In the genomic region with DNA sequence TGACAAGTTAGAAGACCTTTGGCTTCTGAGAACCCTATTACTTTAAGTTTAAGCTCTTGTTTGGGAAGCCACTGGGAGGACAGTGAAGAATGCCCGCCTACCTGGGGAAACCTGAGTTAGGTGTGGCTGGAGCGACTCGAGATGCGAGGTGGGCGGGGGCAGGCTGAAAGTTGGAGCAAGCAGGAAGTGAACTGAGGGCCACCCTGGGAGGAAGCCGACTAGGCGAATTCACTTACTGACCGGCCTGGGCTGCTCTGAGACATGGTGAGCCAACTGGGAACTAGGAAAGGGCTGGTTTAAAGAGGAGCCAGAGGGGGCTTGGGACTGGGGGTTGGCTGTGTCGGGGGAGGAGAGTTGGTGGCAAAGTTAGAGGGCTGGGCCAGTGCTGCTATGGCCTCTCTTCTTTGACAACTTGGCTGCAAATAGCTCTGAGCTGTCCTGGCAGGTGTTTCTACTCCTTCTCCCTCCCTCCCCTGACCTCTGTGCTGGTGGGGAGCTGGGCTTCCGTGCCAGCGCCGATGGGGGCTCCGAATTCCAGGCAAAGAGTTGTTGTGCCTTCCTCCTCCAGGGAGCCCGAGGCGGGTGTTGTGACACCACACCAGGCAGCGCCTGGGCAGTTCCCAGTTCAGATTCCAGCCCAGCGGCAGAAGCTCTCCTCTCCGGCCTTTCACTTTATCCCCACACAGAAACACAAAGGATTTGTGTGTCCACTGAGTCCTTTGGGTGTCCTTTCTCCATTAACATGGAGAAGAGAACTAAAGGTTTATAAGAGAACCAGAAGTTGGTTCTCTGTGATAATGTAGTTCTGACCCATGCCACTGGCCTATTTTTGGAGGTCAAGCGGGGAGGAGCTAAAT, we compare ENCODE assay signal across 8 cellular contexts. TPM values are rescaled to one million over a fixed set of nuclear protein-coding genes. Genes with fewer than 3 reads are reported as not detected.
DNase-seq lines count a peak whose midpoint lies in the region; ATAC-seq and TF ChIP-seq lines count a peak whose summit lies in the region.

VAMP8 (plus strand) TSS at position 201 of the 857 bp plus-strand sequence; CDS start at position 262, 61 bp downstream.

- H3K36me3 ChIP-seq in Karpas-422 (ENCODE audit: insufficient read depth, low read length) (peaks cover 5% of the 10 kb centered on the region; the same call in 1 of the 2 replicates), muscle layer of colon (ENCODE audit: insufficient read depth, low read length) (no peaks in the 10 kb centered on the region), stomach (peaks cover 0 to 16% (median 7%) of the 10 kb centered on the region in 4 donors)
- H3K36me3 ChIP-seq in effector memory CD4-positive, alpha-beta T cell (ENCODE audit: control insufficient read depth, insufficient read depth, low read length), result peaks cover 13% of the 10 kb centered on the region

- H3K9ac ChIP-seq in Karpas-422 (ENCODE audit: low read length) (peak within 1 kb of the TSS; percentile 75), muscle layer of colon (ENCODE audit: low read length) (no peak within 1 kb of the TSS)

- no peak for TF ChIP-seq EP300 in stomach (IDR thresholded peaks at IDR 0.05)

- peak; percentile 71 for ATAC-seq in GM19467 (IDR thresholded peaks at IDR 0.05; ENCODE audit: unreplicated experiment)

- H3K4me2 ChIP-seq in Karpas-422 (ENCODE audit: low read depth, low read length, poor library complexity, severe bottlenecking), result peak within 1 kb of the TSS; percentile 78

- H3K9me2 ChIP-seq in Karpas-422 (replicated peaks; ENCODE audit: insufficient read depth, low read length), result no peaks in the 10 kb centered on the region

- TF ChIP-seq CTCF in stomach (IDR thresholded peaks at IDR 0.05), result no peak

- no peaks in the 10 kb centered on the region for H3K27me3 ChIP-seq in Karpas-422 (ENCODE audit: low read length)
- no peaks in the 10 kb centered on the region for H3K27me3 ChIP-seq in effector memory CD4-positive, alpha-beta T cell (replicated peaks; ENCODE audit: control insufficient read depth, insufficient read depth, low read length, poor library complexity, severe bottlenecking)
- no peaks in the 10 kb centered on the region for H3K27me3 ChIP-seq in muscle layer of colon (ENCODE audit: control insufficient read depth in 1 of 2, insufficient read depth in 2 of 2, low read length in 2 of 2)
- H3K27me3 ChIP-seq in stomach, result no peaks in the 10 kb centered on the region

- H3K79me2 ChIP-seq in Karpas-422 (ENCODE audit: low read length), result peaks cover 24% of the 10 kb centered on the region

- WGBS in stomach, 5 donors, result 6 to 26% (median 18%) methylated on average over 19 of the region's 19 CpGs

- intact Hi-C loops in stomach (cut with DNase I; ENCODE audit: low total_unique reads), result no loop called here

- TF ChIP-seq POLR2A in stomach (IDR thresholded peaks at IDR 0.05), result no peak

- H3K4me1 ChIP-seq in Karpas-422 (ENCODE audit: low read length), result peaks cover 28% of the 10 kb centered on the region
- H3K4me1 ChIP-seq in effector memory CD4-positive, alpha-beta T cell (ENCODE audit: control insufficient read depth, insufficient read depth, low read length, poor library complexity, severe bottlenecking), result peaks cover 20% of the 10 kb centered on the region
- no peaks in the 10 kb centered on the region for H3K4me1 ChIP-seq in muscle layer of colon (ENCODE audit: insufficient read depth, low read length)
- H3K4me1 ChIP-seq in stomach, result peaks cover 18 to 40% (median 29%) of the 10 kb centered on the region in 4 donors

- H3K27ac ChIP-seq in Karpas-422 (ENCODE audit: low read length) (peak within 1 kb of the TSS; percentile 43), muscle layer of colon (ENCODE audit: low read depth, low read length) (peak within 1 kb of the TSS; percentile 32), stomach (peak within 1 kb of the TSS; percentile 79 to 91 (median 90))
- H3K27ac ChIP-seq in effector memory CD4-positive, alpha-beta T cell (ENCODE audit: insufficient read depth, low read length, poor library complexity, severe bottlenecking), result peak within 1 kb of the TSS; percentile 65

- peak within 1 kb of the TSS; percentile 75 for H3K4me3 ChIP-seq in Karpas-422 (ENCODE audit: low read length)
- peak within 1 kb of the TSS; percentile 76 for H3K4me3 ChIP-seq in effector memory CD4-positive, alpha-beta T cell (ENCODE audit: insufficient read depth, low read depth, low read length, poor library complexity, severe bottlenecking)
- peak within 1 kb of the TSS; percentile 4 to 14 for H3K4me3 ChIP-seq in muscle layer of colon (ENCODE audit: low read depth in 1 of 2, low read length in 2 of 2)
- H3K4me3 ChIP-seq in stomach, result peak within 1 kb of the TSS; percentile 46 to 60 (median 51)

- peak; percentile 70 for DNase-seq in CD1c-positive myeloid dendritic cell (ENCODE audit: extremely low spot score)
- DNase-seq in Karpas-422, result peak; percentile 89
- peak; percentile 45 to 60 for DNase-seq in activated CD4-positive, alpha-beta T cell treated with anti-CD3 and anti-CD28 coated beads for 24 hours (ENCODE audit: low read depth in 2 of 2)
- peak; percentile 37 to 57 (median 46) for DNase-seq in effector memory CD4-positive, alpha-beta T cell
- DNase-seq in stomach, result peak; percentile 87
- no peak for DNase-seq in hepatic stellate cell (ENCODE audit: low spot score)

- no peaks in the 10 kb centered on the region for H4K20me1 ChIP-seq in Karpas-422 (ENCODE audit: insufficient read depth, low read depth, low read length)

- H3K9me3 ChIP-seq in Karpas-422 (ENCODE audit: low read length) (no peaks in the 10 kb centered on the region), muscle layer of colon (ENCODE audit: low read length) (no peaks in the 10 kb centered on the region), stomach (no peaks in the 10 kb centered on the region)
- no peaks in the 10 kb centered on the region for H3K9me3 ChIP-seq in effector memory CD4-positive, alpha-beta T cell (ENCODE audit: control insufficient read depth, low read length)

- peak within 1 kb of the TSS; percentile 62 for H2AFZ ChIP-seq in Karpas-422 (ENCODE audit: low read length)

RNA-seq across cellular contexts. Expression of gene VAMP8, which starts in this region (rescaled TPM):
- total RNA-seq in Karpas-422 (2014; rRNA removed; shearing (Covaris generic); ENCODE audit: low replicate concordance), result 122 and 141 TPM in 2 replicates
- total RNA-seq in stomach, result 100 to 1,000 TPM in 2 of 5 donors, 10 to 100 TPM in 1, 1 to 10 TPM in 1, not detected in 1; 2.2 to 191 (median 79.6) TPM
- 100 to 1,000 TPM; 358 to 568 (median 435) TPM for polyA plus RNA-seq in stomach

Comparison
In these comparisons a context has a peak if more than half of its experiments do, and no peak if none do; other contexts are left out.
1. H3K27ac ChIP-seq: peak in every context shown above with its lines; median percentile 90 in stomach; 65 in effector memory CD4-positive, alpha-beta T cell; 43 in Karpas-422; 32 in muscle layer of colon.
2. H3K4me3 ChIP-seq: peak in every context shown above with its lines; median percentile 76 in effector memory CD4-positive, alpha-beta T cell; 75 in Karpas-422; 51 in stomach; 9 in muscle layer of colon.